9 cellular contexts compared by ENCODE assay signal in the genomic region with DNA sequence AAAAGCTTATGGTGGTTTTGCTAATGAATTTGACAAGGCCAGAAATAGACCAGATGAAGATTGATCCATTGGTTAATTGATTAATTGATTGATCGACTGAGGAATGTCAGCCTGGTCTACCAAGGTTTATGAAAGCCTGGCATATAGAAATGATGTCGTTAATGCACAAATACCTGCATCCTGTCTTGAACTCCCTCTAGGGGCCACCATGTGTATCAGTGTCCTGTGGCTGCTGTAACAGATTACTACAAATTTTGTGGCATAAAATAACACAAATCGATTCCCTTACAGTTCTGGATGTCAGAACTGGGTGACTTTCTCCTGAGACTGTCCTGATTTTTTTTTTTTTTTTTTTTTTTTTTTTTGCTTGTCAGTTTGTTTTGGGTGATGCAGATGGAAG.
DNase-seq lines count a peak whose midpoint lies in the region; ATAC-seq lines count a peak whose summit lies in the region.
"Had no signal": no experiment of that assay in that cellular context is flagged by ENCODE, and none has a peak within 500 bp of the region (broad histone marks: within the 10 kb centered on the region; RNA-seq: fewer than 3 reads in every experiment).

No MANE protein-coding gene starts in this region.

- POLR2A ChIA-PET in activated CD4-positive, alpha-beta memory T cell treated with anti-CD3 and anti-CD28 coated beads, Interleukin-2, amount 10 ng/mL, durations not matched to agents 7 days and 5 days (lab: Charles Lee): no interaction called here

- CTCF ChIA-PET in activated CD4-positive, alpha-beta memory T cell treated with anti-CD3 and anti-CD28 coated beads, Interleukin-2, amount 10 ng/mL, durations not matched to agents 7 days and 5 days (lab: Charles Lee): interaction anchor here (0.7 to 2.9 kb wide), 8 partner anchors 8 to 354 kb away, joined by 3 to 10 read pairs (median 3); no protein-coding TSS in a partner anchor

- ATAC-seq in HG03159 (IDR thresholded peaks at IDR 0.05; ENCODE audit: unreplicated experiment): peak; percentile 53
- ATAC-seq in naive B cell (ENCODE audit: low read depth in 2 of 2): no peak
- no peak for ATAC-seq in GM18519 (IDR thresholded peaks at IDR 0.05; ENCODE audit: low FRiP score, unreplicated experiment)
- ATAC-seq in HG03571 (IDR thresholded peaks at IDR 0.05; ENCODE audit: unreplicated experiment): no peak

- H3K36me3 Mint-ChIP-seq in activated CD4-positive, alpha-beta memory T cell treated with anti-CD3 and anti-CD28 coated beads, Interleukin-2, amount 10 ng/mL, durations not matched to agents 7 days and 5 days (ENCODE audit: low read depth): no peaks in the 10 kb centered on the region
- no peaks in the 10 kb centered on the region for H3K36me3 Mint-ChIP-seq in naive B cell

- DNase-seq in NCI-H345 (lab: John Stamatoyannopoulos, UW) (peak; percentile 7), NCI-H345 treated with DMSO at 0.1 percent for 48 hours (lab: John Stamatoyannopoulos, UW; ENCODE audit: unreplicated experiment) (no peak), naive B cell (peak; percentile 18), NCI-H1092 (lab: John Stamatoyannopoulos, UW) (no peak)
- peak; percentile 29 for DNase-seq in activated CD4-positive, alpha-beta memory T cell treated with anti-CD3 and anti-CD28 coated beads, Interleukin-2, amount 10 ng/mL, durations not matched to agents 7 days and 5 days
- DNase-seq: C1 segment of cervical spinal cord had no signal

- no peaks in the 10 kb centered on the region for H3K27me3 Mint-ChIP-seq in activated CD4-positive, alpha-beta memory T cell treated with anti-CD3 and anti-CD28 coated beads, Interleukin-2, amount 10 ng/mL, durations not matched to agents 7 days and 5 days
- H3K27me3 Mint-ChIP-seq in naive B cell: no peaks in the 10 kb centered on the region

- no peak overlapping the region for H3K4me3 Mint-ChIP-seq in activated CD4-positive, alpha-beta memory T cell treated with anti-CD3 and anti-CD28 coated beads, Interleukin-2, amount 10 ng/mL, durations not matched to agents 7 days and 5 days
- no peak overlapping the region for H3K4me3 Mint-ChIP-seq in naive B cell

- peaks cover 39% of the 10 kb centered on the region for H3K4me1 Mint-ChIP-seq in activated CD4-positive, alpha-beta memory T cell treated with anti-CD3 and anti-CD28 coated beads, Interleukin-2, amount 10 ng/mL, durations not matched to agents 7 days and 5 days
- H3K4me1 Mint-ChIP-seq in naive B cell: peaks cover 3 to 18% (median 14%) of the 10 kb centered on the region in 3 donors

- no peak overlapping the region for H3K27ac Mint-ChIP-seq in activated CD4-positive, alpha-beta memory T cell treated with anti-CD3 and anti-CD28 coated beads, Interleukin-2, amount 10 ng/mL, durations not matched to agents 7 days and 5 days
- H3K27ac Mint-ChIP-seq in naive B cell: peak overlapping the region in 1 of 6 donors; percentile 6

- no peaks in the 10 kb centered on the region for H3K9me3 Mint-ChIP-seq in activated CD4-positive, alpha-beta memory T cell treated with anti-CD3 and anti-CD28 coated beads, Interleukin-2, amount 10 ng/mL, durations not matched to agents 7 days and 5 days
- H3K9me3 Mint-ChIP-seq in naive B cell: peaks cover 0 to 3% (median under 1%) of the 10 kb centered on the region in 7 donors

Comparison
In these comparisons a context has a peak if more than half of its experiments do, and no peak if none do; other contexts are left out.
1. DNase-seq: peak in NCI-H345 (single experiment), activated CD4-positive, alpha-beta memory T cell treated with anti-CD3 and anti-CD28 coated beads, Interleukin-2, amount 10 ng/mL, durations not matched to agents 7 days and 5 days (single experiment) and naive B cell (single experiment); none in NCI-H345 treated with DMSO at 0.1 percent for 48 hours (single experiment) and NCI-H1092 (single experiment).